1 cellular context compared by ENCODE assay signal in the genomic region with DNA sequence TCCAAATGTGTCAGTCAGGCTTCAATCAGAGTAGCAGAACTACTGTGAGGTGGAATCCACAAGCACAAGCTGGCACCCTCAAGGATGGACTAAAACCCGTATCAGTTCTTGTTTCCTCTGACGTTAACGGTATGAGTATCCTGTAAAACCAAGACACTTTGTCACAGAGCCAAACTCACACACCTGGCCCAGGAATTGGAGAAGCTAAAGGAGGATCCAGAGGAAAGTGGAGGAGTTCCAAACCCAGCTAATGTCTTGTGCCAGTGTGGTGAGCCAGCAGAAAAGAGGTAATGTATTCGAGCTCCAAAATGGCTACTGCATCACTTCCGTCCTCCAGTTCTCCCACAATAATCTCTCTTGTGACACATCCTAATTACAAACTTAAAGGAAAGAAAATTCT.
TF ChIP-seq lines count a peak whose summit lies in the region.

No MANE protein-coding gene starts in this region.

TF ChIP-seq in K562, 482 proteins besides CTCF, POLR2A, EP300 and RAD21:
- TF ChIP-seq ZNF324 (CRISPR knock-in tag; IDR thresholded peaks at IDR 0.05), result no peak
